8 cellular contexts compared by ENCODE assay signal in genomic region chr19:49664171-49665070, GRCh38. TPM values are rescaled to one million over a fixed set of nuclear protein-coding genes. Genes with fewer than 3 reads are reported as not detected.
DNase-seq lines count a peak whose midpoint lies in the region; ATAC-seq, FAIRE-seq and TF ChIP-seq lines count a peak whose summit lies in the region.

No MANE protein-coding gene starts in this region.

- DNase-seq in D341Med (ENCODE audit: low spot score) (peak; percentile 94), HEK293T (ENCODE audit: extremely low spot score) (peak; percentile 85), NCI-H2227 (lab: John Stamatoyannopoulos, UW; ENCODE audit: unreplicated experiment) (peak; percentile 80), keratinocyte (ENCODE audit: low read depth, low spot score) (peak; percentile 77)
- peak; percentile 82 for DNase-seq in activated CD4-positive, CD25-positive, alpha-beta regulatory T cell treated with anti-CD3 and anti-CD28 coated beads, Interleukin-2, amount 50 U/mL, for 16 hours (ENCODE audit: low read depth, low spot score)
- peak; percentile 81 for DNase-seq in central memory CD4-positive, alpha-beta T cell
- peak; percentile 82 to 94 (median 92) for DNase-seq in stimulated activated CD4-positive, alpha-beta T cell treated with anti-CD3 and anti-CD28 coated beads, Interleukin-12 subunit alpha, Interleukin-12 subunit beta, amount 100 ng/mL, for 48 hours (ENCODE audit: low read depth in 2 of 3, low spot score in 1 of 3)

- no peaks in the 10 kb centered on the region for H3K9me3 ChIP-seq in keratinocyte (ENCODE audit: control insufficient read depth, low read depth, low read length)

- CTCF ChIA-PET in HEK293T (lab: Yijun Ruan, JAX), result interaction anchor here (1.0 to 1.5 kb wide), 4 partner anchors 11 to 94 kb away, joined by 3 to 5 read pairs (median 4); no protein-coding TSS in a partner anchor

- peak overlapping the region; percentile 61 to 93 (median 85) for H3K4me3 ChIP-seq in keratinocyte (ENCODE audit: control insufficient read depth in 2 of 3, extremely low read depth in 1 of 3, insufficient read depth in 2 of 3, low read depth in 1 of 3, low read length in 3 of 3)

- H3K9me1 ChIP-seq in keratinocyte (ENCODE audit: control insufficient read depth, extremely low read depth, insufficient read depth, low read length), result no peaks in the 10 kb centered on the region

- peak overlapping the region; percentile 90 for H3K27ac ChIP-seq in keratinocyte (ENCODE audit: control insufficient read depth, insufficient read depth, low read length)

- no peak for ATAC-seq in GM18861 (IDR thresholded peaks at IDR 0.05; ENCODE audit: unreplicated experiment)

- peak overlapping the region; percentile 19 for H2AFZ ChIP-seq in keratinocyte (ENCODE audit: control insufficient read depth, low read length)

- peak overlapping the region; percentile 96 for H3K4me2 ChIP-seq in keratinocyte (ENCODE audit: control insufficient read depth, extremely low read depth, insufficient read depth, low read depth, low read length)

- H3K27me3 ChIP-seq in keratinocyte (ENCODE audit: control insufficient read depth, extremely low read depth, insufficient read depth, low read length), result no peaks in the 10 kb centered on the region

- peaks cover 16 to 30% of the 10 kb centered on the region in 2 experiments for H3K36me3 ChIP-seq in keratinocyte (ENCODE audit: control insufficient read depth in 2 of 2, extremely low read depth in 1 of 2, insufficient read depth in 2 of 2, low read length in 2 of 2)

- H4K20me1 ChIP-seq in keratinocyte (ENCODE audit: control insufficient read depth, extremely low read depth, insufficient read depth, low read length), result peaks cover 11% of the 10 kb centered on the region

- POLR2A ChIA-PET in HEK293T (lab: Yijun Ruan, JAX), result interaction anchor here (0.7 to 5.2 kb wide), 10 partner anchors 9 to 83 kb away, joined by 3 to 57 read pairs (median 5); partner anchors contain the start of genes PRMT1, PRRG2, RRAS and SCAF1

- peaks cover 32% of the 10 kb centered on the region for H3K79me2 ChIP-seq in keratinocyte (ENCODE audit: control insufficient read depth, insufficient read depth, low read length)

- dilution Hi-C loops in keratinocyte (cut with MboI; ENCODE audit: extremely low pct_ligation_motif_present, low sequenced_read_pairs), result no loop called here

- peak overlapping the region; percentile 93 for H3K9ac ChIP-seq in keratinocyte (ENCODE audit: control insufficient read depth, extremely low read depth, insufficient read depth, low read length)

- peak in 1 of 3 experiments; percentile 26 for TF ChIP-seq CTCF in keratinocyte (optimal IDR thresholded peaks at IDR 0.05 in 1 of 3, IDR thresholded peaks at IDR 0.05 in 1 of 3, conservative IDR thresholded peaks at IDR 0.05 in 1 of 3; ENCODE audit: extremely low read depth in 1 of 3, insufficient read depth in 2 of 3, low read length in 3 of 3)

- peaks cover 12% of the 10 kb centered on the region for H3K4me1 ChIP-seq in keratinocyte (ENCODE audit: control insufficient read depth, extremely low read depth, insufficient read depth, low read length)

- FAIRE-seq in keratinocyte (lab: Jason Lieb, UNC), result peak; percentile 39

TF ChIP-seq in HEK293T, 16 proteins besides CTCF, POLR2A, EP300 and RAD21:
- no peak for TF ChIP-seq SUZ12 (IDR thresholded peaks at IDR 0.05)
- no peak for TF ChIP-seq ELF4 (IDR thresholded peaks at IDR 0.05)
- TF ChIP-seq BHLHE40 (IDR thresholded peaks at IDR 0.05; ENCODE audit: borderline replicate concordance), result no peak
- TF ChIP-seq NFRKB (IDR thresholded peaks at IDR 0.05), result no peak
- TF ChIP-seq L3MBTL2 (conservative IDR thresholded peaks at IDR 0.05), result no peak
- TF ChIP-seq HDGF (IDR thresholded peaks at IDR 0.05; ENCODE audit: borderline replicate concordance), result no peak

RNA-seq across cellular contexts. Expression of gene IRF3, which starts 1.2 kb away (rescaled TPM):
- 50.4 to 67.5 TPM (median 57.7 TPM) in 3 replicates for polyA plus RNA-seq in keratinocyte
- polyA plus RNA-seq in keratinocyte (2011; ENCODE audit: low read depth), result 24.7 TPM
- 35.2 and 52.0 TPM in 2 replicates for polyA plus RNA-seq in keratinocyte (2011; cell fraction: cytosol; rRNA removed)
- 138 and 175 TPM in 2 replicates for polyA plus RNA-seq in keratinocyte (2011; cell fraction: nucleus; rRNA removed)
- 69.0 and 102 TPM in 2 replicates for polyA plus RNA-seq in keratinocyte (2012; ENCODE audit: low replicate concordance)
- 35.3 to 109 TPM (median 44.3 TPM) in 3 replicates for polyA minus RNA-seq in keratinocyte
- polyA minus RNA-seq in keratinocyte (2011; cell fraction: cytosol; rRNA and poly(A)+ RNA removed), result 76.5 TPM
- polyA minus RNA-seq in keratinocyte (2011; cell fraction: nucleus; rRNA and poly(A)+ RNA removed), result 36.6 and 42.7 TPM in 2 replicates

RNA-seq across cellular contexts. Expression of gene BCL2L12, which starts 1.3 kb away (rescaled TPM):
- 11.8 to 14.8 TPM (median 14.0 TPM) in 3 replicates for polyA plus RNA-seq in keratinocyte
- 5.7 TPM for polyA plus RNA-seq in keratinocyte (2011; ENCODE audit: low read depth)
- polyA plus RNA-seq in keratinocyte (2011; cell fraction: cytosol; rRNA removed), result 8.3 and 18.8 TPM in 2 replicates
- 7.1 and 10.2 TPM in 2 replicates for polyA plus RNA-seq in keratinocyte (2011; cell fraction: nucleus; rRNA removed)
- polyA plus RNA-seq in keratinocyte (2012; ENCODE audit: low replicate concordance), result 13.1 and 32.0 TPM in 2 replicates
- 4.2 to 19.2 TPM (median 6.9 TPM) in 3 replicates for polyA minus RNA-seq in keratinocyte
- polyA minus RNA-seq in keratinocyte (2011; cell fraction: cytosol; rRNA and poly(A)+ RNA removed), result 13.2 TPM
- polyA minus RNA-seq in keratinocyte (2011; cell fraction: nucleus; rRNA and poly(A)+ RNA removed), result 3.3 and 6.4 TPM in 2 replicates

RNA-seq across cellular contexts. Expression of gene PRMT1, which starts 12.7 kb away (rescaled TPM):
- 280 to 322 TPM (median 311 TPM) in 3 replicates for polyA plus RNA-seq in keratinocyte
- 97.7 TPM for polyA plus RNA-seq in keratinocyte (2011; ENCODE audit: low read depth)
- 168 and 268 TPM in 2 replicates for polyA plus RNA-seq in keratinocyte (2011; cell fraction: cytosol; rRNA removed)
- 208 and 239 TPM in 2 replicates for polyA plus RNA-seq in keratinocyte (2011; cell fraction: nucleus; rRNA removed)
- 115 and 304 TPM in 2 replicates for polyA plus RNA-seq in keratinocyte (2012; ENCODE audit: low replicate concordance)
- polyA minus RNA-seq in keratinocyte, result 318 to 388 TPM (median 332 TPM) in 3 replicates
- polyA minus RNA-seq in keratinocyte (2011; cell fraction: cytosol; rRNA and poly(A)+ RNA removed), result 282 TPM
- polyA minus RNA-seq in keratinocyte (2011; cell fraction: nucleus; rRNA and poly(A)+ RNA removed), result 100 and 103 TPM in 2 replicates

RNA-seq across cellular contexts. Expression of gene SCAF1, which starts 22.4 kb away (rescaled TPM):
- polyA plus RNA-seq in keratinocyte, result 3.4 to 20.9 TPM (median 5.8 TPM) in 3 replicates
- 8.1 TPM for polyA plus RNA-seq in keratinocyte (2011; ENCODE audit: low read depth)
- polyA plus RNA-seq in keratinocyte (2011; cell fraction: cytosol; rRNA removed), result 4.5 and 13.0 TPM in 2 replicates
- 17.6 and 26.5 TPM in 2 replicates for polyA plus RNA-seq in keratinocyte (2011; cell fraction: nucleus; rRNA removed)
- 25.0 and 48.7 TPM in 2 replicates for polyA plus RNA-seq in keratinocyte (2012; ENCODE audit: low replicate concordance)
- polyA minus RNA-seq in keratinocyte, result 4.9 to 27.9 TPM (median 6.3 TPM) in 3 replicates
- polyA minus RNA-seq in keratinocyte (2011; cell fraction: cytosol; rRNA and poly(A)+ RNA removed), result 19.8 TPM
- 11.6 and 17.6 TPM in 2 replicates for polyA minus RNA-seq in keratinocyte (2011; cell fraction: nucleus; rRNA and poly(A)+ RNA removed)

RNA-seq across cellular contexts. Expression of gene RRAS, which starts 24.5 kb away (rescaled TPM):
- 98.1 to 184 TPM (median 154 TPM) in 3 replicates for polyA plus RNA-seq in keratinocyte
- polyA plus RNA-seq in keratinocyte (2011; ENCODE audit: low read depth), result 25.4 TPM
- 133 and 285 TPM in 2 replicates for polyA plus RNA-seq in keratinocyte (2011; cell fraction: cytosol; rRNA removed)
- 68.6 and 95.3 TPM in 2 replicates for polyA plus RNA-seq in keratinocyte (2011; cell fraction: nucleus; rRNA removed)
- 135 and 186 TPM in 2 replicates for polyA plus RNA-seq in keratinocyte (2012; ENCODE audit: low replicate concordance)
- polyA minus RNA-seq in keratinocyte, result 51.3 to 172 TPM (median 95.8 TPM) in 3 replicates
- 143 TPM for polyA minus RNA-seq in keratinocyte (2011; cell fraction: cytosol; rRNA and poly(A)+ RNA removed)
- 29.2 and 30.2 TPM in 2 replicates for polyA minus RNA-seq in keratinocyte (2011; cell fraction: nucleus; rRNA and poly(A)+ RNA removed)
